In genomic region chrX:1391707-1392375, GRCh38 we compare ENCODE assay signal across 1 cellular context.
TF ChIP-seq lines count a peak whose summit lies in the region.

Gene SLC25A6 (minus strand): TSS chrX:1392113. CDS start chrX:1392009, 104 bp downstream.

TF ChIP-seq in HepG2, 621 proteins besides CTCF, POLR2A, EP300 and RAD21 (continued from another document and continues in another):
- no peak; the same call in 1 of the 2 replicates for TF ChIP-seq RARG (CRISPR knock-in tag; IDR thresholded peaks at IDR 0.05; ENCODE audit: low read depth)
- no peak for TF ChIP-seq ZNF24 (IDR thresholded peaks at IDR 0.05)
- no peak for TF ChIP-seq ATF7 (IDR thresholded peaks at IDR 0.05)
- TF ChIP-seq ATF7 (CRISPR knock-in tag; IDR thresholded peaks at IDR 0.05): peak; percentile 45; the same call in 1 of the 2 replicates
- peak; percentile 51; the same call in 1 of the 2 replicates for TF ChIP-seq ZBTB38 (CRISPR knock-in tag; IDR thresholded peaks at IDR 0.05)
- no peak for TF ChIP-seq HNRNPUL1 (IDR thresholded peaks at IDR 0.05; ENCODE audit: low read depth, low read length)
- TF ChIP-seq CENPT (CRISPR knock-in tag; IDR thresholded peaks at IDR 0.05; ENCODE audit: low read depth): no peak
- peak; percentile 95 for TF ChIP-seq ZNF784 (CRISPR knock-in tag; IDR thresholded peaks at IDR 0.05; ENCODE audit: borderline replicate concordance)
- peak; percentile 88 for TF ChIP-seq NFYB (CRISPR knock-in tag; IDR thresholded peaks at IDR 0.05)
- TF ChIP-seq ZMYM2 (CRISPR knock-in tag; IDR thresholded peaks at IDR 0.05): no peak
- no peak for TF ChIP-seq ZSCAN22 (CRISPR knock-in tag; IDR thresholded peaks at IDR 0.05)
- TF ChIP-seq SPEN (CRISPR knock-in tag; IDR thresholded peaks at IDR 0.05; ENCODE audit: low read depth): peak; percentile 88
- TF ChIP-seq KAT2B (IDR thresholded peaks at IDR 0.05; ENCODE audit: borderline replicate concordance, low read depth, low read length): no peak
- no peak; the same call in 1 of the 2 replicates for TF ChIP-seq DMTF1 (CRISPR knock-in tag; IDR thresholded peaks at IDR 0.05)
- TF ChIP-seq ZNF34 (CRISPR knock-in tag; IDR thresholded peaks at IDR 0.05; ENCODE audit: borderline replicate concordance): no peak
- TF ChIP-seq MEIS1 (CRISPR knock-in tag; IDR thresholded peaks at IDR 0.05; ENCODE audit: borderline replicate concordance): no peak
- no peak for TF ChIP-seq ZNF17 (CRISPR knock-in tag; IDR thresholded peaks at IDR 0.05)
- TF ChIP-seq ZNF10 (CRISPR knock-in tag; IDR thresholded peaks at IDR 0.05; ENCODE audit: borderline replicate concordance, low read depth): no peak
- TF ChIP-seq NR2C2 (CRISPR knock-in tag; IDR thresholded peaks at IDR 0.05; ENCODE audit: borderline replicate concordance): no peak
- TF ChIP-seq ZNF670 (CRISPR knock-in tag; IDR thresholded peaks at IDR 0.05; ENCODE audit: borderline replicate concordance): no peak; the same call in 1 of the 2 replicates
- TF ChIP-seq CBX2 (IDR thresholded peaks at IDR 0.05; ENCODE audit: low read depth, low read length): no peak
- TF ChIP-seq CBX2 (CRISPR knock-in tag; IDR thresholded peaks at IDR 0.05; ENCODE audit: low read depth): no peak
- no peak; the same call in 1 of the 2 replicates for TF ChIP-seq PHF21A (CRISPR knock-in tag; IDR thresholded peaks at IDR 0.05)
- TF ChIP-seq PAWR (CRISPR knock-in tag; IDR thresholded peaks at IDR 0.05; ENCODE audit: borderline replicate concordance): no peak
- TF ChIP-seq ZNF720 (CRISPR knock-in tag; IDR thresholded peaks at IDR 0.05): no peak
- TF ChIP-seq ZNF781 (CRISPR knock-in tag; IDR thresholded peaks at IDR 0.05; ENCODE audit: borderline replicate concordance, not compliant biosample characterization): peak; percentile 29
- TF ChIP-seq ZNF644 (CRISPR knock-in tag; IDR thresholded peaks at IDR 0.05; ENCODE audit: low read depth): no peak
- no peak; the same call in 1 of the 2 replicates for TF ChIP-seq RXRA (CRISPR knock-in tag; IDR thresholded peaks at IDR 0.05)
- TF ChIP-seq SOX13 (IDR thresholded peaks at IDR 0.05): no peak
- no peak; a peak in 1 of 4 replicates for TF ChIP-seq SOX13 (CRISPR knock-in tag; conservative IDR thresholded peaks at IDR 0.05 in 1 of 2, IDR thresholded peaks at IDR 0.05 in 1 of 2)
- no peak; the same call in 1 of the 2 replicates for TF ChIP-seq GTF3A (CRISPR knock-in tag; conservative IDR thresholded peaks at IDR 0.05)
- TF ChIP-seq STAT6 (CRISPR knock-in tag; IDR thresholded peaks at IDR 0.05; ENCODE audit: borderline replicate concordance): peak; percentile 8; the same call in 1 of the 2 replicates
- TF ChIP-seq MYC (CRISPR knock-in tag; IDR thresholded peaks at IDR 0.05; ENCODE audit: borderline replicate concordance): peak; percentile 98
- 0 out of 2 replicates have a peak, but pooled peaks have one; percentile 11 for TF ChIP-seq ZNF850 (CRISPR knock-in tag; conservative IDR thresholded peaks at IDR 0.05)
- peak; percentile 82 for TF ChIP-seq ZNF234 (CRISPR knock-in tag; conservative IDR thresholded peaks at IDR 0.05)
- TF ChIP-seq ZFP62 (CRISPR knock-in tag; IDR thresholded peaks at IDR 0.05): no peak
- TF ChIP-seq, protein P1, sequence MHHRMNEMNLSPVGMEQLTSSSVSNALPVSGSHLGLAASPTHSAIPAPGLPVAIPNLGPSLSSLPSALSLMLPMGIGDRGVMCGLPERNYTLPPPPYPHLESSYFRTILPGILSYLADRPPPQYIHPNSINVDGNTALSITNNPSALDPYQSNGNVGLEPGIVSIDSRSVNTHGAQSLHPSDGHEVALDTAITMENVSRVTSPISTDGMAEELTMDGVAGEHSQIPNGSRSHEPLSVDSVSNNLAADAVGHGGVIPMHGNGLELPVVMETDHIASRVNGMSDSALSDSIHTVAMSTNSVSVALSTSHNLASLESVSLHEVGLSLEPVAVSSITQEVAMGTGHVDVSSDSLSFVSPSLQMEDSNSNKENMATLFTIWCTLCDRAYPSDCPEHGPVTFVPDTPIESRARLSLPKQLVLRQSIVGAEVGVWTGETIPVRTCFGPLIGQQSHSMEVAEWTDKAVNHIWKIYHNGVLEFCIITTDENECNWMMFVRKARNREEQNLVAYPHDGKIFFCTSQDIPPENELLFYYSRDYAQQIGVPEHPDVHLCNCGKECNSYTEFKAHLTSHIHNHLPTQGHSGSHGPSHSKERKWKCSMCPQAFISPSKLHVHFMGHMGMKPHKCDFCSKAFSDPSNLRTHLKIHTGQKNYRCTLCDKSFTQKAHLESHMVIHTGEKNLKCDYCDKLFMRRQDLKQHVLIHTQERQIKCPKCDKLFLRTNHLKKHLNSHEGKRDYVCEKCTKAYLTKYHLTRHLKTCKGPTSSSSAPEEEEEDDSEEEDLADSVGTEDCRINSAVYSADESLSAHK (CRISPR knock-in tag; IDR thresholded peaks at IDR 0.05; ENCODE audit: borderline replicate concordance): no peak
- TF ChIP-seq NFKBIZ (CRISPR knock-in tag; IDR thresholded peaks at IDR 0.05): 0 out of 2 replicates have a peak, but pooled peaks have one; percentile 48
- TF ChIP-seq U2AF2 (IDR thresholded peaks at IDR 0.05; ENCODE audit: low read depth, low read length): 0 out of 2 replicates have a peak, but pooled peaks have one; percentile 55
- no peak for TF ChIP-seq ZFP36L1 (CRISPR knock-in tag; IDR thresholded peaks at IDR 0.05)
- TF ChIP-seq BATF2 (CRISPR knock-in tag; IDR thresholded peaks at IDR 0.05): no peak
- no peak; the same call in 1 of the 2 replicates for TF ChIP-seq ZNF468 (CRISPR knock-in tag; IDR thresholded peaks at IDR 0.05)
- TF ChIP-seq FOXJ3 (CRISPR knock-in tag; IDR thresholded peaks at IDR 0.05; ENCODE audit: borderline replicate concordance): no peak
- peak; percentile 94 for TF ChIP-seq ZNF576 (CRISPR knock-in tag; IDR thresholded peaks at IDR 0.05)
- TF ChIP-seq PAX8 (CRISPR knock-in tag; IDR thresholded peaks at IDR 0.05; ENCODE audit: borderline replicate concordance): 0 out of 2 replicates have a peak, but pooled peaks have one; percentile 30
- peak; percentile 75; the same call in 1 of the 2 replicates for TF ChIP-seq ZNF317 (CRISPR knock-in tag; IDR thresholded peaks at IDR 0.05)
- TF ChIP-seq ZNF383 (CRISPR knock-in tag; IDR thresholded peaks at IDR 0.05; ENCODE audit: borderline replicate concordance): no peak
- no peak for TF ChIP-seq SMC3 (IDR thresholded peaks at IDR 0.05; ENCODE audit: low read length)
- no peak for TF ChIP-seq U2AF1 (optimal IDR thresholded peaks at IDR 0.05; ENCODE audit: low read depth, low read length)
- TF ChIP-seq RFXANK (CRISPR knock-in tag; IDR thresholded peaks at IDR 0.05): 0 out of 2 replicates have a peak, but pooled peaks have one; percentile 19
- TF ChIP-seq TFDP2 (CRISPR knock-in tag; IDR thresholded peaks at IDR 0.05): peak; percentile 51; the same call in 1 of the 2 replicates
- no peak; the same call in none of the 2 replicates for TF ChIP-seq ZIK1 (CRISPR knock-in tag; IDR thresholded peaks at IDR 0.05; ENCODE audit: borderline replicate concordance, low read depth)
- TF ChIP-seq KDM5A (IDR thresholded peaks at IDR 0.05; ENCODE audit: borderline replicate concordance, low read length): peak; percentile 78; the same call in 1 of the 2 replicates
- TF ChIP-seq ZNF335 (CRISPR knock-in tag; IDR thresholded peaks at IDR 0.05): no peak
